15 cellular contexts compared by ENCODE assay signal in genomic region chr12:44184499-44185206, GRCh38.
A peak's percentile ranks its signal among the peaks of the same experiment; 100 is the strongest.
DNase-seq lines count a peak whose midpoint lies in the region; ATAC-seq and TF ChIP-seq lines count a peak whose summit lies in the region.
"Had no signal": no experiment of that assay in that cellular context is flagged by ENCODE, and none has a peak within 500 bp of the region (broad histone marks: within the 10 kb centered on the region; RNA-seq: fewer than 3 reads in every experiment).

No MANE protein-coding gene starts in this region.

- TF ChIP-seq CTCF in suprapubic skin (IDR thresholded peaks at IDR 0.05): no peak

- DNase-seq in effector memory CD4-positive, alpha-beta T cell: no peak
- DNase-seq in suprapubic skin (ENCODE audit: low spot score in 2 of 2) (no peak), NCI-H524 (lab: John Stamatoyannopoulos, UW) (no peak), OCI-M1 (lab: John Stamatoyannopoulos, UW) (no peak)
- DNase-seq: activated CD4-positive, alpha-beta T cell treated with anti-CD3 and anti-CD28 coated beads, Interleukin-2, amount 50 U/mL, for 4 hours; activated gamma-delta T cell; head of caudate nucleus; IMR-90; NCI-H2081; T-cell had no signal

- no peak overlapping the region for H3K4me3 ChIP-seq in effector memory CD4-positive, alpha-beta T cell (ENCODE audit: insufficient read depth, low read depth, low read length, poor library complexity, severe bottlenecking)
- no peak overlapping the region for H3K4me3 ChIP-seq in suprapubic skin
- H3K4me3 ChIP-seq: HAP-1 had no signal

- peak; percentile 76 for ATAC-seq in GM18519 (IDR thresholded peaks at IDR 0.05; ENCODE audit: low FRiP score, unreplicated experiment)
- ATAC-seq in GM21360 (IDR thresholded peaks at IDR 0.05; ENCODE audit: unreplicated experiment): peak; percentile 97
- peak; percentile 85 for ATAC-seq in HG02884 (IDR thresholded peaks at IDR 0.05; ENCODE audit: unreplicated experiment)
- ATAC-seq in HG03575 (IDR thresholded peaks at IDR 0.05; ENCODE audit: extremely low read depth, insufficient number of reproducible peaks, low FRiP score, unreplicated experiment): peak; percentile 60
- ATAC-seq: T-cell had no signal

- no peaks in the 10 kb centered on the region for H3K27me3 ChIP-seq in effector memory CD4-positive, alpha-beta T cell (replicated peaks; ENCODE audit: control insufficient read depth, insufficient read depth, low read length, poor library complexity, severe bottlenecking)
- no peaks in the 10 kb centered on the region for H3K27me3 ChIP-seq in suprapubic skin

- WGBS in suprapubic skin: 81% methylated on average over 4 of the region's 4 CpGs

- no peak for TF ChIP-seq EP300 in suprapubic skin (IDR thresholded peaks at IDR 0.05)

- no peaks in the 10 kb centered on the region for H3K36me3 ChIP-seq in effector memory CD4-positive, alpha-beta T cell (ENCODE audit: control insufficient read depth, insufficient read depth, low read length)
- no peaks in the 10 kb centered on the region for H3K36me3 ChIP-seq in suprapubic skin
- H3K36me3 ChIP-seq: HAP-1 had no signal

- H3K9me3 ChIP-seq in effector memory CD4-positive, alpha-beta T cell (ENCODE audit: control insufficient read depth, low read length): no peaks in the 10 kb centered on the region
- no peaks in the 10 kb centered on the region for H3K9me3 ChIP-seq in suprapubic skin
- H3K9me3 ChIP-seq: HAP-1 had no signal

- TF ChIP-seq POLR2A in suprapubic skin (IDR thresholded peaks at IDR 0.05): no peak

- no peaks in the 10 kb centered on the region for H3K4me1 ChIP-seq in effector memory CD4-positive, alpha-beta T cell (ENCODE audit: control insufficient read depth, insufficient read depth, low read length, poor library complexity, severe bottlenecking)
- no peaks in the 10 kb centered on the region for H3K4me1 ChIP-seq in suprapubic skin
- H3K4me1 ChIP-seq: HAP-1 had no signal

- H3K27ac ChIP-seq in effector memory CD4-positive, alpha-beta T cell (ENCODE audit: insufficient read depth, low read length, poor library complexity, severe bottlenecking): no peak overlapping the region
- no peak overlapping the region for H3K27ac ChIP-seq in suprapubic skin
